In the genomic region with DNA sequence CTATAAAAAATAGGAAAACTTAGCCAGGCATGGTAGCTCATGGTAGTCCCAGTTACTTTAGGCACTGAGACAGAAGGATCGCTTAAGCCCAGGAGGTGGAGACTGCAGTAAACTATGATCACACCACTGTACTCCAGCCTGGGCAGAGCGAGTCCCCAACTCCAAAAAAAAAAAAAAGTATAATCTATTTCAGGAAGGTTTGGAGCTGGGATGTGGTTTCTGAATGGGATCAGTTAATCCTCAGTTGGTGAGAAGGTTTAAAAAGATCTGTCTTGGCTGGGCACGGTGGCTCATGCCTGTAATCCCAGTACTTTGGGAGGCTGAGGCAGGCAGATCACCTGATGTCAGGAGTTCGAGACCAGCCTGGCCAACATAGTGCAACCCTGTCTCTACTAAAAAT, we compare ENCODE assay signal across 13 cellular contexts. TPM values are rescaled to one million over a fixed set of nuclear protein-coding genes. Genes with fewer than 3 reads are reported as not detected.
DNase-seq lines count a peak whose midpoint lies in the region; ATAC-seq and TF ChIP-seq lines count a peak whose summit lies in the region.
"Not testable (repeated sequence)": the region's sequence is repeated elsewhere in the genome, so short reads cannot be mapped to it uniquely, and the experiment has no call there.
"Had no signal": no experiment of that assay in that cellular context is flagged by ENCODE, and none has a peak within 500 bp of the region (broad histone marks: within the 10 kb centered on the region; RNA-seq: fewer than 3 reads in every experiment).

No MANE protein-coding gene starts in this region.

- H3K27ac Mint-ChIP-seq in nephron: peak overlapping the region in 2 of 3 experiments; percentile 94 to 97

- 84 to 85% methylated on average over 4 of the region's 4 CpGs for WGBS in heart right ventricle, 2 donors
- 81 to 83% methylated on average over 4 of the region's 4 CpGs for WGBS in sigmoid colon, 2 donors
- WGBS in aorta, 2 donors: 24 to 27% methylated on average over 4 of the region's 4 CpGs

- TF ChIP-seq EP300 in sigmoid colon (IDR thresholded peaks at IDR 0.05): not testable (repeated sequence)

- not testable (repeated sequence) for H3K4me3 ChIP-seq in ascending aorta; dorsolateral prefrontal cortex; heart right ventricle; sigmoid colon; thoracic aorta; aorta (ENCODE audit: low read length in 2 of 2)

- H3K4me1 ChIP-seq in ascending aorta (peaks cover 7 to 40% of the 10 kb centered on the region in 2 donors), heart right ventricle (peaks cover 0 to 52% (median 16%) of the 10 kb centered on the region in 9 donors), sigmoid colon (peaks cover 0 to 35% (median 26%) of the 10 kb centered on the region in 4 donors), thoracic aorta (ENCODE audit: control insufficient read depth in 1 of 2, low read depth in 2 of 2) (peaks cover 36 to 87% of the 10 kb centered on the region in 2 donors)
- not testable (repeated sequence) for H3K4me1 ChIP-seq in aorta (ENCODE audit: control insufficient read depth in 1 of 2, insufficient read depth in 2 of 2, low read length in 2 of 2)

- DNase-seq in ascending aorta (ENCODE audit: low spot score in 2 of 2) (peak in 1 of 2 donors; percentile 45), dorsolateral prefrontal cortex (peak in 1 of 10 donors; percentile 5)
- DNase-seq in heart right ventricle; sigmoid colon; thoracic aorta (ENCODE audit: low spot score); aorta: not testable (repeated sequence)

- peaks cover 62% of the 10 kb centered on the region for H3K4me1 Mint-ChIP-seq in nephron

- not testable (repeated sequence) for H3K27me3 ChIP-seq in ascending aorta; dorsolateral prefrontal cortex; thoracic aorta (replicated peaks; ENCODE audit: insufficient read depth); aorta (ENCODE audit: control insufficient read depth in 1 of 2, insufficient read depth in 2 of 2, low read length in 1 of 2)
- H3K27me3 ChIP-seq in heart right ventricle: peaks cover 0 to 12% (median 0%) of the 10 kb centered on the region in 7 donors
- H3K27me3 ChIP-seq in sigmoid colon: peaks cover 0 to 10% (median 0%) of the 10 kb centered on the region in 3 donors

- not testable (repeated sequence) for H3K36me3 Mint-ChIP-seq in nephron (ENCODE audit: low read depth)

- peak overlapping the region; percentile 84 to 93 for H3K27ac ChIP-seq in ascending aorta
- H3K27ac ChIP-seq in dorsolateral prefrontal cortex: peak overlapping the region in 42 of 59 donors; percentile 9 to 99 (median 64)
- peak overlapping the region in 6 of 10 donors; percentile 11 to 70 (median 52) for H3K27ac ChIP-seq in heart right ventricle
- peak overlapping the region; percentile 61 to 73 (median 68) for H3K27ac ChIP-seq in sigmoid colon
- peak overlapping the region; percentile 80 to 85 for H3K27ac ChIP-seq in thoracic aorta
- H3K27ac ChIP-seq in aorta (ENCODE audit: low read depth in 1 of 2, low read length in 2 of 2): peak overlapping the region; percentile 89 to 96

- H3K36me3 ChIP-seq in ascending aorta; heart right ventricle; sigmoid colon; thoracic aorta; aorta (ENCODE audit: control insufficient read depth in 1 of 2, insufficient read depth in 2 of 2, low read length in 1 of 2): not testable (repeated sequence)

- H3K4me3 Mint-ChIP-seq in nephron: not testable (repeated sequence)

- H3K9me3 Mint-ChIP-seq in nephron: not testable (repeated sequence)

- H3K9me3 ChIP-seq in ascending aorta; heart right ventricle; sigmoid colon; thoracic aorta; aorta (ENCODE audit: control insufficient read depth, low read length): not testable (repeated sequence)

- not testable (repeated sequence) for TF ChIP-seq POLR2A in sigmoid colon (IDR thresholded peaks at IDR 0.05)

- ATAC-seq in heart right ventricle; thoracic aorta (ENCODE audit: insufficient number of reproducible peaks, low FRiP score, low read depth); aorta (ENCODE audit: low FRiP score): not testable (repeated sequence)

- intact Hi-C loops in ascending aorta (cut with DNase I) (loop anchor here (2.0 to 10.0 kb wide), 2 partner anchors 16 to 490 kb away; a partner anchor contains a TSS), heart right ventricle (cut with DNase I) (loop anchor here in 1 of 10 donors (5.0 kb wide), 1 partner anchor 43 kb away; no protein-coding TSS in a partner anchor), aorta (cut with DNase I) (loop anchor here in 1 of 2 donors (5.0 kb wide), 1 partner anchor 38 kb away; no protein-coding TSS in a partner anchor)
- intact Hi-C loops in dorsolateral prefrontal cortex (cut with DNase I); sigmoid colon (cut with DNase I): not testable (repeated sequence)

- peak in 1 of 3 experiments; percentile 16 for TF ChIP-seq CTCF in ascending aorta (IDR thresholded peaks at IDR 0.05)
- TF ChIP-seq CTCF in dorsolateral prefrontal cortex (IDR thresholded peaks at IDR 0.05 in 54 of 56, conservative IDR thresholded peaks at IDR 0.05 in 2 of 56; ENCODE audit: low read depth in 1 of 56, partially characterized antibody in 56 of 56); heart right ventricle (IDR thresholded peaks at IDR 0.05); nephron (IDR thresholded peaks at IDR 0.05; ENCODE audit: unreplicated experiment in 3 of 3); sigmoid colon (IDR thresholded peaks at IDR 0.05); thoracic aorta (IDR thresholded peaks at IDR 0.05): not testable (repeated sequence)

- not testable (repeated sequence) for H3K27me3 Mint-ChIP-seq in nephron (ENCODE audit: low read depth)

RNA-seq across cellular contexts. Expression of a gene that starts 5.9 kb away (rescaled TPM):
- total RNA-seq in ascending aorta (15.2 TPM), dorsolateral prefrontal cortex (100 to 1,000 TPM in 6 of 120 experiments, 10 to 100 TPM in 114; 19.2 to 129 (median 51.1) TPM), heart right ventricle (1 to 10 TPM; 2.7 to 7.7 (median 5.2) TPM), sigmoid colon (10 to 100 TPM in 3 of 4 donors, 1 to 10 TPM in 1; 9.2 to 39.1 (median 17.1) TPM), thoracic aorta (10 to 100 TPM; 11.0 to 45.4 TPM), aorta (10 to 100 TPM in 1 of 2 donors, 1 to 10 TPM in 1; 9.3 to 46.4 TPM)
- polyA plus RNA-seq in heart right ventricle (1 to 10 TPM; 2.9 to 6.2 TPM), sigmoid colon (1 to 10 TPM in 2 of 3 donors, not detected in 1; 1.2 to 6.4 TPM), aorta (10 to 100 TPM in 1 of 2 donors, 1 to 10 TPM in 1; 2.0 to 31.9 TPM)
- total RNA-seq: CD4-positive, alpha-beta T cell; H1; K562; MCF 10A had no signal
- polyA plus RNA-seq: K562 had no signal

RNA-seq across cellular contexts. Expression of a gene that starts 49.3 kb away (rescaled TPM):
- total RNA-seq in ascending aorta (not detected), dorsolateral prefrontal cortex (1 to 10 TPM in 4 of 120 experiments, under 1 TPM in 11, not detected in 105; 0.23 to 1.5 (median 0.42) TPM), heart right ventricle (1 to 10 TPM in 1 of 10 donors, under 1 TPM in 3, not detected in 6; 0.15 to 1.6 (median 0.18) TPM), sigmoid colon (under 1 TPM in 1 of 4 donors, not detected in 3; 0.99 TPM), thoracic aorta (1 to 10 TPM in 1 of 2 donors, under 1 TPM in 1; 0.35 to 4.1 TPM), aorta (under 1 TPM; 0.19 to 0.51 TPM)
- polyA plus RNA-seq in heart right ventricle (under 1 TPM in 1 of 2 donors, not detected in 1; 0.01 TPM), sigmoid colon (under 1 TPM in 1 of 3 donors, not detected in 2; 0.09 TPM), aorta (under 1 TPM in 1 of 2 donors, not detected in 1; 0.82 TPM)
- total RNA-seq: H1, K562, MCF 10A, Peyer's patch had no signal
- polyA plus RNA-seq: A549, H1, K562 had no signal
